14 cellular contexts compared by ENCODE assay signal in the genomic region with DNA sequence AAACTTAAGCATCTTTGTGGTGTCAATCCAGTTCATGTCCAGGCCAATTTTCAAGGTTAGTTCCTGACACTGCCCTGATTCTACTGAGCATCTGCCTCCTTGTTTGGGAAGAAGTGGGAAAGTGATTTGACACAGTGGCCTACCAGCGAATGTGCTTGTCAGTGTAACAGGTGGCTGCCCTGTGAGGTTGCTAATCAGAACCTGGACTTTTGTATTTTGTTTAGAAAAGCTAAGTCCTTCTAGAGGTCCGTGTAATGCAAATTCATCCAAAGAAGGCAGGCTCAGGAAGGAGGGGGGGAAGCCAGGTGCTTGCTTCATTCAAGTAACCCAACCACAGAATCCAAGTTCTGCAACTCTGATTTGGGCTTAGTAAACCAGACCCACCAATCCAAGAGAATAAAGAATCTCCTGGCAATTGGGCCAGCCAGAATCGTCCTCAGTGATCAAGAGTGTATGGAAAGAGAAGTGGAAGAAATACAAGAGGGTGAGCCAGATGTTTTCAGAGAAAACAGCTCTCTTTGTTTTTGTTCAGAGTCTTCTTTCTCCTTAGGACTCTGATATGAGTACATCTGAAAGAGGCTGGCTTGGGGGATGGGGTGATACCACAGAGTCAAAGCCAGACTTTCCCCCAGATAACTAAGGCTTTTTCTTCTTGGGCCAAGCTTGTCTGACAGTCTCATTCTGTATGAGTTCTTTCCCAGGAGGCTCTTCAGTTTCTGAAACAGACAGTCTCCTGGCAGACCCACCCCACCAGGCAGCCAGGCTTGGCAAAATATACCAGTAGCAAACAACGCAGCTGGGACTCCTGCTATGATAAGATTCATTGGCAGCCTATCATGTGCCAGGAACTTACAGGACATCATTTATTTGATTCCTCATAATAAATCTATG.
DNase-seq lines count a peak whose midpoint lies in the region; ATAC-seq and TF ChIP-seq lines count a peak whose summit lies in the region.
"Had no signal": no experiment of that assay in that cellular context is flagged by ENCODE, and none has a peak within 500 bp of the region (broad histone marks: within the 10 kb centered on the region; RNA-seq: fewer than 3 reads in every experiment).

No MANE protein-coding gene starts in this region.

- ATAC-seq in lower lobe of right lung = peak; percentile 29 to 68
- ATAC-seq: HCT116; naive thymus-derived CD8-positive, alpha-beta T cell had no signal

- no peaks in the 10 kb centered on the region for H3K27me3 ChIP-seq in lower lobe of right lung (ENCODE audit: low read depth)
- no peaks in the 10 kb centered on the region for H3K27me3 ChIP-seq in skeletal muscle tissue (ENCODE audit: control insufficient read depth in 3 of 3, insufficient read depth in 3 of 3, low read length in 3 of 3)
- H3K27me3 ChIP-seq: vagina had no signal

- H3K4me3 ChIP-seq in LNCaP clone FGC (ENCODE audit: low read depth, low read length) (no peak overlapping the region), choroid plexus epithelial cell (ENCODE audit: low read depth, low read length) (no peak overlapping the region), lower lobe of right lung (no peak overlapping the region), skeletal muscle tissue (ENCODE audit: low read length in 3 of 3) (no peak overlapping the region)
- H3K4me3 ChIP-seq: vagina had no signal

- DNase-seq in LNCaP clone FGC (ENCODE audit: low read depth) (peak; percentile 43), choroid plexus epithelial cell (ENCODE audit: low read depth) (peak; percentile 39), lower lobe of right lung (no peak), SKM-1 (lab: John Stamatoyannopoulos, UW; ENCODE audit: unreplicated experiment) (no peak), SHP77 (lab: John Stamatoyannopoulos, UW) (no peak), NCI-H69 (lab: John Stamatoyannopoulos, UW) (no peak), C1 segment of cervical spinal cord (lab: John Stamatoyannopoulos, UW) (no peak)
- DNase-seq: activated effector memory CD4-positive, alpha-beta T cell treated with Interleukin-2 at 50 U/mL for 16 hours; naive thymus-derived CD8-positive, alpha-beta T cell; NCI-H1694; NCI-H748 treated with DMSO at 0.1 percent for 48 hours had no signal

- H3K27ac ChIP-seq in lower lobe of right lung = no peak overlapping the region
- peak overlapping the region; percentile 30 for H3K27ac ChIP-seq in skeletal muscle tissue (ENCODE audit: low read depth, low read length)
- H3K27ac ChIP-seq: vagina had no signal

- H3K9me3 ChIP-seq in lower lobe of right lung (no peaks in the 10 kb centered on the region), skeletal muscle tissue (ENCODE audit: control insufficient read depth in 3 of 3, low read length in 3 of 3) (no peaks in the 10 kb centered on the region)
- H3K9me3 ChIP-seq: vagina had no signal

- TF ChIP-seq CTCF in LNCaP clone FGC (IDR thresholded peaks at IDR 0.05; ENCODE audit: control insufficient read depth, extremely low read depth, insufficient read depth) (no peak), choroid plexus epithelial cell (conservative IDR thresholded peaks at IDR 0.05; ENCODE audit: low read depth, low read length) (no peak), lower lobe of right lung (IDR thresholded peaks at IDR 0.05) (no peak)

- H3K4me1 ChIP-seq in lower lobe of right lung (peaks cover under 1% of the 10 kb centered on the region), skeletal muscle tissue (ENCODE audit: control insufficient read depth in 3 of 3, insufficient read depth in 3 of 3, low read length in 3 of 3) (peaks cover 9 to 13% (median 10%) of the 10 kb centered on the region in 3 donors)

- intact Hi-C loops in lower lobe of right lung (cut with DNase I) = no loop called here

- H3K36me3 ChIP-seq in lower lobe of right lung (no peaks in the 10 kb centered on the region), skeletal muscle tissue (ENCODE audit: control insufficient read depth in 3 of 3, insufficient read depth in 3 of 3, low read length in 3 of 3) (no peaks in the 10 kb centered on the region)
- H3K36me3 ChIP-seq: vagina had no signal

- H3K9ac ChIP-seq in skeletal muscle tissue (ENCODE audit: low read depth in 1 of 3, low read length in 3 of 3) = no peak overlapping the region

Comparison
In these comparisons a context has a peak if more than half of its experiments do, and no peak if none do; other contexts are left out.
1. DNase-seq: peak in LNCaP clone FGC (single experiment) and choroid plexus epithelial cell (single experiment); none in lower lobe of right lung (single experiment), SKM-1 (single experiment), SHP77 (0 of 2), NCI-H69 (single experiment) and C1 segment of cervical spinal cord (0 of 14).